ENCODE assay signal across 8 cellular contexts in the genomic region with DNA sequence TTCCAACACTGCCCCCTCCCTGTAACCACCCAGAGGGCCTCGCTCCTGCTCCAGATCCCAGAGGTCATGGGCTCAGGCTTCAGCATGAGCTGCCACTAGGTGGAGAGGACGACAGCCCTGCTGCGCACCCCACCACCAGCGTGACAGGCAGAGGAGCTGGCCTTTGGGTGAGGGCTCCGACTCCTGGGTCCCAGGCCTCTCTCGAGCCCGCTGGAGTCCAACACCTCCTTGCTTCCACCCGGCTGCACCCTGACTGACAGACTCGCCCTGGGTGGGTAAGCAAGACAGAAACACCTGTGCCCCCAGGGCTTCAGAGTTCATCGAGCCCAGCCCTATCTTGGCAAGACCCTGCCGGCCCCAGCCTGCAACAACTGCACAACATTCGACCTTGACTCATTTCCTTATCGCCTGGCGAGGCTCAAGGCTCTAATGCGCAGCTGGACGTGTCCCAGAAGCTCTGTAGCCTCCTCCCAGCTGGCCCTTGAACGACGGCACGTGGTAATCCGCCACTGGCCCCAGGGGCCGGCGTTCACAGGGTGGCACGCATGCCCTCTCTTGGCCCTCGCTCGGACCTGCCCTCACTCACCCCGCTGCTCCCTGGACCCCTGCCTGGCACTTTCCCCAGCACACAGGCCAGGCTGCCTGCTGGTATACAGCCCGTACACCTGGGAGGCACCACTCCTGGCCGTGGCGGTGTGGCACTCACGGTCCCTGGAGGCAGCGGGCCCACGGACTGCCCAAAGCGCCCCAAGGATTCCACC. TPM values are rescaled to one million over a fixed set of nuclear protein-coding genes. Genes with fewer than 3 reads are reported as not detected.
DNase-seq lines count a peak whose midpoint lies in the region; ATAC-seq and TF ChIP-seq lines count a peak whose summit lies in the region.

No MANE protein-coding gene starts in this region.

- TF ChIP-seq EP300 in esophagus muscularis mucosa (IDR thresholded peaks at IDR 0.05), result no peak

- no peak overlapping the region for H3K4me3 ChIP-seq in GM06990 (replicated peaks; ENCODE audit: low read depth, low read length)
- no peak overlapping the region for H3K4me3 ChIP-seq in OCI-LY3 (ENCODE audit: low read length)
- no peak overlapping the region for H3K4me3 ChIP-seq in esophagus muscularis mucosa
- no peak overlapping the region for H3K4me3 ChIP-seq in parathyroid adenoma (ENCODE audit: low read depth, low read length)

- intact Hi-C loops in esophagus muscularis mucosa (cut with DNase I), result no loop called here

- no peaks in the 10 kb centered on the region for H3K9me3 Mint-ChIP-seq in activated CD8-positive, alpha-beta T cell treated with anti-CD3 and anti-CD28 coated beads, Interleukin-2, amount 10 ng/mL, durations not matched to agents 7 days and 5 days (ENCODE audit: insufficient read depth)

- DNase-seq in GM06990 (ENCODE audit: extremely low read depth, insufficient read length) (no peak), esophagus muscularis mucosa (ENCODE audit: extremely low spot score) (no peak), GM13976 (ENCODE audit: low spot score) (no peak), activated T-cell treated with anti-CD3 and anti-CD28 coated beads for 4 hours (no peak)
- no peak for DNase-seq in activated CD8-positive, alpha-beta T cell treated with anti-CD3 and anti-CD28 coated beads, Interleukin-2, amount 10 ng/mL, durations not matched to agents 7 days and 5 days

- POLR2A ChIA-PET in activated CD8-positive, alpha-beta T cell treated with anti-CD3 and anti-CD28 coated beads, Interleukin-2, amount 10 ng/mL, durations not matched to agents 7 days and 5 days (lab: Charles Lee), result interaction anchor here (0.8 kb wide), 1 partner anchor 78 kb away, joined by 3 read pairs; no protein-coding TSS in a partner anchor

- TF ChIP-seq CTCF in GM06990 (IDR thresholded peaks at IDR 0.05; ENCODE audit: insufficient read depth, low read length, poor library complexity, severe bottlenecking), result peak; percentile 7
- peak; percentile 25; the same call in 1 of the 2 replicates for TF ChIP-seq CTCF in OCI-LY3 (IDR thresholded peaks at IDR 0.05; ENCODE audit: low read depth, low read length)
- peak in 1 of 3 experiments; percentile 19 for TF ChIP-seq CTCF in esophagus muscularis mucosa (IDR thresholded peaks at IDR 0.05)
- peak; percentile 21 for TF ChIP-seq CTCF in parathyroid adenoma (IDR thresholded peaks at IDR 0.05)
- TF ChIP-seq CTCF in GM13976 (IDR thresholded peaks at IDR 0.05; ENCODE audit: borderline replicate concordance, control extremely low read depth, extremely low read depth, insufficient read depth, missing control alignments), result no peak

- H3K4me2 ChIP-seq in OCI-LY3 (ENCODE audit: low read length) (no peak overlapping the region), parathyroid adenoma (ENCODE audit: low read length) (no peak overlapping the region)

- no peak overlapping the region for H3K4me3 Mint-ChIP-seq in activated CD8-positive, alpha-beta T cell treated with anti-CD3 and anti-CD28 coated beads, Interleukin-2, amount 10 ng/mL, durations not matched to agents 7 days and 5 days

- H3K27me3 ChIP-seq in GM06990 (replicated peaks; ENCODE audit: control insufficient read depth, insufficient read depth, low read length) (no peaks in the 10 kb centered on the region), OCI-LY3 (ENCODE audit: low read depth, low read length) (peaks cover 53% of the 10 kb centered on the region), esophagus muscularis mucosa (no peaks in the 10 kb centered on the region), parathyroid adenoma (ENCODE audit: control insufficient read depth, insufficient read depth, low read length) (no peaks in the 10 kb centered on the region)

- no peaks in the 10 kb centered on the region for H4K20me1 ChIP-seq in OCI-LY3 (ENCODE audit: insufficient read depth, low read length)

- H3K36me3 ChIP-seq in GM06990 (ENCODE audit: control insufficient read depth, insufficient read depth, low read length) (peaks cover 7% of the 10 kb centered on the region), OCI-LY3 (replicated peaks; ENCODE audit: low read depth, low read length) (no peaks in the 10 kb centered on the region), esophagus muscularis mucosa (peaks cover 29 to 64% (median 59%) of the 10 kb centered on the region in 4 donors), parathyroid adenoma (ENCODE audit: control insufficient read depth, insufficient read depth, low read length) (no peaks in the 10 kb centered on the region)

- no peak overlapping the region for H3K27ac ChIP-seq in OCI-LY3 (ENCODE audit: low read length)
- peak overlapping the region; percentile 30 to 50 (median 43) for H3K27ac ChIP-seq in esophagus muscularis mucosa (replicated peaks in 1 of 4)
- no peak overlapping the region for H3K27ac ChIP-seq in parathyroid adenoma

- no peak for TF ChIP-seq POLR2A in esophagus muscularis mucosa (IDR thresholded peaks at IDR 0.05; ENCODE audit: low read depth)

- in situ Hi-C loops in GM13976 (cut with MboI; ENCODE audit: low sequenced_read_pairs, unreplicated experiment), result loop anchor here (25.0 kb wide), 1 partner anchor 369 kb away; the partner anchor contains the start of genes MPHOSPH9 and MTRFR

- no peak overlapping the region for H3K9ac ChIP-seq in OCI-LY3 (ENCODE audit: low read length)
- H3K9ac ChIP-seq in parathyroid adenoma, result no peak overlapping the region

- peaks cover 41% of the 10 kb centered on the region for H3K36me3 Mint-ChIP-seq in activated CD8-positive, alpha-beta T cell treated with anti-CD3 and anti-CD28 coated beads, Interleukin-2, amount 10 ng/mL, durations not matched to agents 7 days and 5 days (ENCODE audit: low read depth)

- peaks cover 35% of the 10 kb centered on the region for H3K4me1 Mint-ChIP-seq in activated CD8-positive, alpha-beta T cell treated with anti-CD3 and anti-CD28 coated beads, Interleukin-2, amount 10 ng/mL, durations not matched to agents 7 days and 5 days (ENCODE audit: low read depth)

- H3K79me2 ChIP-seq in OCI-LY3 (ENCODE audit: low read length) (no peaks in the 10 kb centered on the region), parathyroid adenoma (no peaks in the 10 kb centered on the region)

- CTCF ChIA-PET in activated CD8-positive, alpha-beta T cell treated with anti-CD3 and anti-CD28 coated beads, Interleukin-2, amount 10 ng/mL, durations not matched to agents 7 days and 5 days (lab: Charles Lee), result interaction anchor here (1.4 to 16.3 kb wide), 2 partner anchors 13 to 84 kb away, joined by 3 to 204 read pairs; no protein-coding TSS in a partner anchor

- no peaks in the 10 kb centered on the region for H3K27me3 Mint-ChIP-seq in activated CD8-positive, alpha-beta T cell treated with anti-CD3 and anti-CD28 coated beads, Interleukin-2, amount 10 ng/mL, durations not matched to agents 7 days and 5 days (ENCODE audit: low read depth)

- ATAC-seq in activated CD8-positive, alpha-beta T cell treated with anti-CD3 and anti-CD28 coated beads, Interleukin-2, amount 10 ng/mL, durations not matched to agents 7 days and 5 days, result no peak
- ATAC-seq in GM19328 (IDR thresholded peaks at IDR 0.05; ENCODE audit: unreplicated experiment), result no peak

- no peak overlapping the region for H3K27ac Mint-ChIP-seq in activated CD8-positive, alpha-beta T cell treated with anti-CD3 and anti-CD28 coated beads, Interleukin-2, amount 10 ng/mL, durations not matched to agents 7 days and 5 days

- no peaks in the 10 kb centered on the region for H3K9me3 ChIP-seq in OCI-LY3 (ENCODE audit: insufficient read depth, low read length)
- no peaks in the 10 kb centered on the region for H3K9me3 ChIP-seq in esophagus muscularis mucosa
- H3K9me3 ChIP-seq in parathyroid adenoma (ENCODE audit: control insufficient read depth, low read length), result no peaks in the 10 kb centered on the region

- 83% methylated on average over 15 of the region's 33 CpGs for WGBS in esophagus muscularis mucosa

- H3K4me1 ChIP-seq in OCI-LY3 (ENCODE audit: low read length) (peaks cover 13% of the 10 kb centered on the region), esophagus muscularis mucosa (peaks cover 58 to 86% (median 70%) of the 10 kb centered on the region in 4 donors), parathyroid adenoma (peaks cover 6% of the 10 kb centered on the region)

- H2AFZ ChIP-seq in OCI-LY3 (ENCODE audit: low read depth, low read length), result no peak overlapping the region
- H2AFZ ChIP-seq in parathyroid adenoma, result no peak overlapping the region

RNA-seq across cellular contexts. Expression of gene VPS37B, which starts 28.0 kb away (rescaled TPM):
- total RNA-seq in esophagus muscularis mucosa, result 10 to 100 TPM; 21.2 to 52.4 (median 38.1) TPM
- 10 to 100 TPM; 24.9 to 26.5 TPM for total RNA-seq in activated CD8-positive, alpha-beta T cell treated with anti-CD3 and anti-CD28 coated beads, Interleukin-2, amount 10 ng/mL, durations not matched to agents 7 days and 5 days

RNA-seq across cellular contexts. Expression of gene HIP1R, which starts 32.6 kb away (rescaled TPM):
- total RNA-seq in esophagus muscularis mucosa, result 10 to 100 TPM; 13.3 to 38.3 (median 23.7) TPM
- 10 to 100 TPM; 36.2 to 37.4 TPM for total RNA-seq in activated CD8-positive, alpha-beta T cell treated with anti-CD3 and anti-CD28 coated beads, Interleukin-2, amount 10 ng/mL, durations not matched to agents 7 days and 5 days

Comparison
In these comparisons a context has a peak if more than half of its experiments do, and no peak if none do; other contexts are left out.
1. H3K27ac ChIP-seq: peak in esophagus muscularis mucosa (4 of 4); none in OCI-LY3 (single experiment) and parathyroid adenoma (single experiment).